ENCODE assay signal across 1 cellular context in the genomic region with DNA sequence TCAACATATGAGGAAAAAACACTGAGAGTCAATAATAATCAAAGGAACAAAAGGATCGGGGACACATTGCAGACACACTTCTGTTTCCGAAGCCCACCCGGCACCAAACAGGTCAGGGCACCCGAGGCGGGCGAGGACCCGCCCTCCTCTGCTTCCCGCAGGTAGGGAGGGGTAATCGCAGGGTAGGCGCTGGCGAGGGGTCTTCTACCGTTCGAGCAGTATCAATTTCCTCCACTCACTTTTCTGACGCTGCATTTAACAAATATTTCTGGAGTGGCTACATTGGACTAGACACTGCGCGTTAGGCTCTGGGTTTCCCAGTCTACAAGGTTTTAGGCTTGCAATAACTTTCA.
TF ChIP-seq lines count a peak whose summit lies in the region.

No MANE protein-coding gene starts in this region.

TF ChIP-seq in IMR-90, 13 proteins besides CTCF, POLR2A, EP300 and RAD21 (continued from another document):
- TF ChIP-seq FOS (IDR thresholded peaks at IDR 0.05; ENCODE audit: low read depth, low read length) = no peak
- TF ChIP-seq MAFK (IDR thresholded peaks at IDR 0.05; ENCODE audit: low read depth, low read length) = no peak
- no peak for TF ChIP-seq BHLHE40 (IDR thresholded peaks at IDR 0.05; ENCODE audit: low read depth, low read length)
- TF ChIP-seq, protein P1, sequence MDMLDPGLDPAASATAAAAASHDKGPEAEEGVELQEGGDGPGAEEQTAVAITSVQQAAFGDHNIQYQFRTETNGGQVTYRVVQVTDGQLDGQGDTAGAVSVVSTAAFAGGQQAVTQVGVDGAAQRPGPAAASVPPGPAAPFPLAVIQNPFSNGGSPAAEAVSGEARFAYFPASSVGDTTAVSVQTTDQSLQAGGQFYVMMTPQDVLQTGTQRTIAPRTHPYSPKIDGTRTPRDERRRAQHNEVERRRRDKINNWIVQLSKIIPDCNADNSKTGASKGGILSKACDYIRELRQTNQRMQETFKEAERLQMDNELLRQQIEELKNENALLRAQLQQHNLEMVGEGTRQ (IDR thresholded peaks at IDR 0.05; ENCODE audit: low read depth, low read length) = no peak
- no peak for TF ChIP-seq SMC3 (IDR thresholded peaks at IDR 0.05; ENCODE audit: low read depth, low read length)
- TF ChIP-seq, protein P2, sequence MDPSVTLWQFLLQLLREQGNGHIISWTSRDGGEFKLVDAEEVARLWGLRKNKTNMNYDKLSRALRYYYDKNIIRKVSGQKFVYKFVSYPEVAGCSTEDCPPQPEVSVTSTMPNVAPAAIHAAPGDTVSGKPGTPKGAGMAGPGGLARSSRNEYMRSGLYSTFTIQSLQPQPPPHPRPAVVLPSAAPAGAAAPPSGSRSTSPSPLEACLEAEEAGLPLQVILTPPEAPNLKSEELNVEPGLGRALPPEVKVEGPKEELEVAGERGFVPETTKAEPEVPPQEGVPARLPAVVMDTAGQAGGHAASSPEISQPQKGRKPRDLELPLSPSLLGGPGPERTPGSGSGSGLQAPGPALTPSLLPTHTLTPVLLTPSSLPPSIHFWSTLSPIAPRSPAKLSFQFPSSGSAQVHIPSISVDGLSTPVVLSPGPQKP (IDR thresholded peaks at IDR 0.05; ENCODE audit: borderline replicate concordance, low read depth, low read length) = no peak
- TF ChIP-seq MXI1 (IDR thresholded peaks at IDR 0.05; ENCODE audit: borderline replicate concordance, low read depth, low read length) = no peak
- no peak; the same call in 1 of the 2 replicates for TF ChIP-seq CHD1 (IDR thresholded peaks at IDR 0.05; ENCODE audit: low read depth, low read length)
- no peak for TF ChIP-seq MAZ (IDR thresholded peaks at IDR 0.05; ENCODE audit: borderline replicate concordance, low read depth, low read length)
- no peak for TF ChIP-seq NFE2L2 (IDR thresholded peaks at IDR 0.05; ENCODE audit: low read depth, low read length)
- no peak for TF ChIP-seq CEBPB (IDR thresholded peaks at IDR 0.05; ENCODE audit: low read depth, low read length)
- no peak for TF ChIP-seq RCOR1 (IDR thresholded peaks at IDR 0.05; ENCODE audit: insufficient replicate concordance, low read length)
